In the genomic region with DNA sequence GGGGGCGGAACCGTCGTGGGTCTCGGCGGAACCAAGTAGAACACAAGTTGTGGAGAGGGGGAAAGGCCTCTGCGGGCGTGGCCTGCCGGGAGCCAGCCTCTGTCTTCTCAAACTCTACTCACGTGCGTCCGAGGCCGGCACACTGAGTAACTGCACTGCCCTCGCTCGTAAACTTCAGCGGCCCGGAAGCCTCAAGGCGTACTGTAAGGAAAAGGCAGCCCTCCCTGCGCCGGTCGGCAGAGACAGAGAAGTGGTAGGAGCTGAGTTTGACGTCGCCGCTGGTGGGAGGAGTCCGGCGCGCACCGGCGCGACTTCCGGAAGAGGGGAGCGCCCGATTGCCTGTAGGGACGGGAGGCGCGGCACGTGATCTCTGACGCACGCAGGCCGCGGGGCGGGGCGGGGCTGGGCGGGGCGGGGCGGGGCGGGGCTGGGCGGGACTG, we compare ENCODE assay signal across 8 cellular contexts. TPM values are rescaled to one million over a fixed set of nuclear protein-coding genes. Genes with fewer than 3 reads are reported as not detected.
DNase-seq lines count a peak whose midpoint lies in the region; ATAC-seq and TF ChIP-seq lines count a peak whose summit lies in the region.

A gene with protein sequence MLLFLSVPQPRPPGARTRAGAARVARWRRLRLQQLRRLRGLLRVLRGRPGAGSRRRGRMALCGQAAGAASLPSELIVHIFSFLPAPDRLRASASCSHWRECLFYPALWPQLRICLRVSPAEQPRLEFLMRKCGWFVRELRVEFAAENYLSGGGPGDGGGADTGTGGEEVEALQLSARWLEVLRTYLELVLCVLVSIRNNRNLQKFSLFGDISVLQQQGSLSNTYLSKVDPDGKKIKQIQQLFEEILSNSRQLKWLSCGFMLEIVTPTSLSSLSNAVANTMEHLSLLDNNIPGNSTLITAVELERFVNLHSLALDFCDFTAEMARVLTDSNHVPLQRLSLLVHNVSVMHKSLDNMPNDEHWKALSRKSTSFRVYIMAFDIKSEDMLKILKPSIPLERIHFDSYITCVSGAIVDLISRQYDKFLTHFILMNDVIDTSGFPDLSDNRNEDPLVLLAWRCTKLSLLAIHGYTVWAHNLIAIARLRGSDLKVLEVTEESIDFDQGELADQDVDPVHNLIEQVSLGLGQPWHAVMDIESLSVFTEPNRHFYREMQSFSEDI (minus strand): TSS at position 255 of the 440 bp plus-strand sequence. CDS start 271 bp downstream, outside the sequence.

- TF ChIP-seq CTCF in VCaP (conservative IDR thresholded peaks at IDR 0.05) = no peak

- no peaks in the 10 kb centered on the region for H3K36me3 ChIP-seq in skeletal muscle tissue (ENCODE audit: control insufficient read depth in 3 of 3, insufficient read depth in 3 of 3, low read length in 3 of 3)

- H3K4me3 ChIP-seq in iPS-18c (ENCODE audit: insufficient read depth, low read depth, low read length) (peak within 1 kb of the TSS; percentile 75), skeletal muscle tissue (ENCODE audit: low read length in 3 of 3) (peak within 1 kb of the TSS; percentile 94)

- peak; percentile 80 for ATAC-seq in GM18870 (IDR thresholded peaks at IDR 0.05; ENCODE audit: unreplicated experiment)
- ATAC-seq in HG03135 (IDR thresholded peaks at IDR 0.05; ENCODE audit: unreplicated experiment) = peak; percentile 86

- peak within 1 kb of the TSS; percentile 89 to 99 (median 98) for H3K9ac ChIP-seq in skeletal muscle tissue (ENCODE audit: low read depth in 1 of 3, low read length in 3 of 3)

- H3K4me1 ChIP-seq in skeletal muscle tissue (ENCODE audit: control insufficient read depth in 3 of 3, insufficient read depth in 3 of 3, low read length in 3 of 3) = peaks cover 19 to 25% (median 25%) of the 10 kb centered on the region in 3 donors

- in situ Hi-C loops in T47D (cut with HindIII; ENCODE audit: low pct_unique_long_range_greater_than_20kb, low sequenced_read_pairs) = no loop called here

- peak within 1 kb of the TSS; percentile 96 for H3K27ac ChIP-seq in VCaP
- H3K27ac ChIP-seq in skeletal muscle tissue (ENCODE audit: low read depth, low read length) = peak within 1 kb of the TSS; percentile 97

- H3K27me3 ChIP-seq in skeletal muscle tissue (ENCODE audit: control insufficient read depth in 3 of 3, insufficient read depth in 3 of 3, low read length in 3 of 3) = no peaks in the 10 kb centered on the region

- no peaks in the 10 kb centered on the region for H3K9me3 ChIP-seq in iPS-18c (ENCODE audit: control insufficient read depth, insufficient read depth, low read length)
- H3K9me3 ChIP-seq in skeletal muscle tissue (ENCODE audit: control insufficient read depth in 3 of 3, low read length in 3 of 3) = no peaks in the 10 kb centered on the region

- DNase-seq in A172 (ENCODE audit: low spot score) (peak; percentile 79), NCI-H2196 (lab: John Stamatoyannopoulos, UW; ENCODE audit: unreplicated experiment) (peak; percentile 88), T47D (ENCODE audit: low read depth in 1 of 2, low spot score in 1 of 2) (peak; percentile 96 to 98)

RNA-seq across cellular contexts. Expression of the gene that starts here (rescaled TPM):
- total RNA-seq in A172 (2014; rRNA removed; shearing (Covaris generic)) = 8.3 and 9.4 TPM in 2 replicates
- total RNA-seq in skeletal muscle tissue = 10.4 TPM

Comparison
In these comparisons a context has a peak if more than half of its experiments do, and no peak if none do; other contexts are left out.
1. Peak in every context shown above with its lines: DNase-seq, ATAC-seq, H3K4me3 ChIP-seq and H3K27ac ChIP-seq.